1 cellular context compared by ENCODE assay signal in the genomic region with DNA sequence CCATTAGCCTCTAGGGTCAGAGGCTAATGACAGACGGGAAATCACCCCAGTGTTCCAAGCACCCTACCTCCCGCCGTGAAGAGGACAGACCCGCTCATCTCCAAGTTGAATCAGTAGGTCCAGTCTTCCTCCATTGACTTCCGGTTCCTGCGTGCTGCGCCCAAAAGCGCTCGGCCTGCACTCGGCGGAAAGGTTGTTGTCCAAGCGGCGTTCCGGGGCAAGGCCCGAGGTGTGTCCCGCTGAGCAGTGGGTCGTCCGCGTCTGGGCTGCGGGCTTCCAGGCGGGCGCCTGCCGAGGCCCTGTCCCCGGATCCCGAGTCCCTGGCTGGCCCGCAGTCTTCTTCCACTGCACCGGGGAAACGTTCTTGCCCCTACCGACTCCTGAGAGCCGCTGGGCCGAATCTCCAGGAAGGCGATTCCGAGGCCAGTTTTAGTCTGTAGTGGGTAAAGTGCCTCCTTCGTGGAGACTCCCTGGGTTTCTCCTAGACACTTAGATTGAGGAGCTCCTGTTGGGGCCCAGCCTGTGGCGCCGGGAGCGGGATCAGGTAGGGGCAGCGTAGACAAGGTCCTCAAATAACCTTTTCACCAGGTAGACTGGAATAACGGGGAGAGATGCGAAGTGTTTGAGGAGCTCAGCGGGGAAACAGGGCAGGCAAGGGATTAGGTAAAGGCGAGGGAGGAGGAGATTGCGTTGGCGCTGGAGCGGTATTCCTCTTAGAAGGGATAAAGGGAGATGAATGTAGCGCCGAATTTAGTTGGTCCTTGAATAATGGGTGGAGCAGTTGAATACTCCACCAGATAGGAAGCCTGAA.
TF ChIP-seq lines count a peak whose summit lies in the region.

A gene with protein sequence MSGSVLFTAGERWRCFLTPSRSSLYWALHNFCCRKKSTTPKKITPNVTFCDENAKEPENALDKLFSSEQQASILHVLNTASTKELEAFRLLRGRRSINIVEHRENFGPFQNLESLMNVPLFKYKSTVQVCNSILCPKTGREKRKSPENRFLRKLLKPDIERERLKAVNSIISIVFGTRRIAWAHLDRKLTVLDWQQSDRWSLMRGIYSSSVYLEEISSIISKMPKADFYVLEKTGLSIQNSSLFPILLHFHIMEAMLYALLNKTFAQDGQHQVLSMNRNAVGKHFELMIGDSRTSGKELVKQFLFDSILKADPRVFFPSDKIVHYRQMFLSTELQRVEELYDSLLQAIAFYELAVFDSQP (minus strand): TSS at position 138 of the 811 bp plus-strand sequence. CDS start 40 bp downstream, at position 98.

TF ChIP-seq in HEK293, 187 proteins besides CTCF, POLR2A, EP300 and RAD21 (continued from another document and continues in another):
- TF ChIP-seq BCL6B (tag by site-specific recombination; IDR thresholded peaks at IDR 0.05) (no peak), ZNF223 (tag by site-specific recombination; IDR thresholded peaks at IDR 0.05) (no peak), ZNF670 (tag by site-specific recombination; IDR thresholded peaks at IDR 0.05; ENCODE audit: low read depth) (no peak), HOXD13 (CRISPR knock-in tag; IDR thresholded peaks at IDR 0.05; ENCODE audit: borderline replicate concordance) (peak; percentile 64; the same call in 1 of the 2 replicates), SETDB1 (IDR thresholded peaks at IDR 0.05; ENCODE audit: insufficient read length, low read length) (no peak), ZNF133 (tag by site-specific recombination; IDR thresholded peaks at IDR 0.05) (no peak), ZSCAN23 (tag by site-specific recombination; IDR thresholded peaks at IDR 0.05) (peak; percentile 83), ZNF571 (tag by site-specific recombination; IDR thresholded peaks at IDR 0.05) (no peak), ZNF132 (tag by site-specific recombination; IDR thresholded peaks at IDR 0.05; ENCODE audit: borderline replicate concordance) (no peak), KLF16 (tag by site-specific recombination; IDR thresholded peaks at IDR 0.05) (peak; percentile 96), ZNF155 (tag by site-specific recombination; IDR thresholded peaks at IDR 0.05) (no peak), ZNF37A (tag by site-specific recombination; IDR thresholded peaks at IDR 0.05) (no peak), ZNF555 (tag by site-specific recombination; conservative IDR thresholded peaks at IDR 0.05) (no peak), ZNF513 (tag by site-specific recombination; IDR thresholded peaks at IDR 0.05) (peak; percentile 68), ZNF423 (tag by site-specific recombination; IDR thresholded peaks at IDR 0.05) (no peak), ZSCAN16 (tag by site-specific recombination; IDR thresholded peaks at IDR 0.05) (peak; percentile 45; the same call in 1 of the 2 replicates), ZNF580 (tag by site-specific recombination; IDR thresholded peaks at IDR 0.05) (peak; percentile 98), ZNF548 (tag by site-specific recombination; IDR thresholded peaks at IDR 0.05) (no peak), YY2 (tag by site-specific recombination; IDR thresholded peaks at IDR 0.05) (peak; percentile 96), ZNF311 (tag by site-specific recombination; IDR thresholded peaks at IDR 0.05; ENCODE audit: borderline replicate concordance) (no peak), KLF9 (tag by site-specific recombination; IDR thresholded peaks at IDR 0.05; ENCODE audit: low read depth) (peak; percentile 82), ZBTB21 (tag by site-specific recombination; IDR thresholded peaks at IDR 0.05) (peak; percentile 53), ZXDB (tag by site-specific recombination; IDR thresholded peaks at IDR 0.05) (peak; percentile 92), ZNF701 (tag by site-specific recombination; IDR thresholded peaks at IDR 0.05) (no peak; the same call in 1 of the 2 replicates), ZFHX2 (tag by site-specific recombination; conservative IDR thresholded peaks at IDR 0.05) (peak; percentile 14; the same call in 1 of the 2 replicates), ZNF610 (tag by site-specific recombination; IDR thresholded peaks at IDR 0.05; ENCODE audit: borderline replicate concordance) (peak; percentile 84), ZBTB48 (tag by site-specific recombination; IDR thresholded peaks at IDR 0.05) (peak; percentile 67; the same call in 1 of the 2 replicates), ZEB2 (tag by site-specific recombination; IDR thresholded peaks at IDR 0.05) (peak; percentile 93), ZNF416 (tag by site-specific recombination; IDR thresholded peaks at IDR 0.05) (no peak)
- TF ChIP-seq, protein P1, sequence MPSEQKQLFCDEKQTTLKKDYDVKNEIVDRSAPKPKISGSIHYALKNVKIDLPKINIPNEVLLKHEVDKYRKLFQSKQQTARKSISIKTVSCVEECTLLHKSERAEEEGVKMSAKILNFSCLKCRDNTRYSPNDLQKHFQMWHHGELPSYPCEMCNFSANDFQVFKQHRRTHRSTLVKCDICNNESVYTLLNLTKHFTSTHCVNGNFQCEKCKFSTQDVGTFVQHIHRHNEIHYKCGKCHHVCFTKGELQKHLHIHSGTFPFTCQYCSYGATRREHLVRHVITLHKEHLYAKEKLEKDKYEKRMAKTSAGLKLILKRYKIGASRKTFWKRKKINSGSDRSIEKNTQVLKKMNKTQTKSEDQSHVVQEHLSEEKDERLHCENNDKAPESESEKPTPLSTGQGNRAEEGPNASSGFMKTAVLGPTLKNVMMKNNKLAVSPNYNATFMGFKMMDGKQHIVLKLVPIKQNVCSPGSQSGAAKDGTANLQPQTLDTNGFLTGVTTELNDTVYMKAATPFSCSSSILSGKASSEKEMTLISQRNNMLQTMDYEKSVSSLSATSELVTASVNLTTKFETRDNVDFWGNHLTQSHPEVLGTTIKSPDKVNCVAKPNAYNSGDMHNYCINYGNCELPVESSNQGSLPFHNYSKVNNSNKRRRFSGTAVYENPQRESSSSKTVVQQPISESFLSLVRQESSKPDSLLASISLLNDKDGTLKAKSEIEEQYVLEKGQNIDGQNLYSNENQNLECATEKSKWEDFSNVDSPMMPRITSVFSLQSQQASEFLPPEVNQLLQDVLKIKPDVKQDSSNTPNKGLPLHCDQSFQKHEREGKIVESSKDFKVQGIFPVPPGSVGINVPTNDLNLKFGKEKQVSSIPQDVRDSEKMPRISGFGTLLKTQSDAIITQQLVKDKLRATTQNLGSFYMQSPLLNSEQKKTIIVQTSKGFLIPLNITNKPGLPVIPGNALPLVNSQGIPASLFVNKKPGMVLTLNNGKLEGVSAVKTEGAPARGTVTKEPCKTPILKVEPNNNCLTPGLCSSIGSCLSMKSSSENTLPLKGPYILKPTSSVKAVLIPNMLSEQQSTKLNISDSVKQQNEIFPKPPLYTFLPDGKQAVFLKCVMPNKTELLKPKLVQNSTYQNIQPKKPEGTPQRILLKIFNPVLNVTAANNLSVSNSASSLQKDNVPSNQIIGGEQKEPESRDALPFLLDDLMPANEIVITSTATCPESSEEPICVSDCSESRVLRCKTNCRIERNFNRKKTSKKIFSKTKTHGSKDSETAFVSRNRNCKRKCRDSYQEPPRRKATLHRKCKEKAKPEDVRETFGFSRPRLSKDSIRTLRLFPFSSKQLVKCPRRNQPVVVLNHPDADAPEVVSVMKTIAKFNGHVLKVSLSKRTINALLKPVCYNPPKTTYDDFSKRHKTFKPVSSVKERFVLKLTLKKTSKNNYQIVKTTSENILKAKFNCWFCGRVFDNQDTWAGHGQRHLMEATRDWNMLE (tag by site-specific recombination; conservative IDR thresholded peaks at IDR 0.05; ENCODE audit: low read depth) = peak; percentile 65
- TF ChIP-seq, protein P2, sequence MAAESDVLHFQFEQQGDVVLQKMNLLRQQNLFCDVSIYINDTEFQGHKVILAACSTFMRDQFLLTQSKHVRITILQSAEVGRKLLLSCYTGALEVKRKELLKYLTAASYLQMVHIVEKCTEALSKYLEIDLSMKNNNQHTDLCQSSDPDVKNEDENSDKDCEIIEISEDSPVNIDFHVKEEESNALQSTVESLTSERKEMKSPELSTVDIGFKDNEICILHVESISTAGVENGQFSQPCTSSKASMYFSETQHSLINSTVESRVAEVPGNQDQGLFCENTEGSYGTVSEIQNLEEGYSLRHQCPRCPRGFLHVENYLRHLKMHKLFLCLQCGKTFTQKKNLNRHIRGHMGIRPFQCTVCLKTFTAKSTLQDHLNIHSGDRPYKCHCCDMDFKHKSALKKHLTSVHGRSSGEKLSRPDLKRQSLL (tag by site-specific recombination; IDR thresholded peaks at IDR 0.05) = peak; percentile 33
- TF ChIP-seq, protein P3, sequence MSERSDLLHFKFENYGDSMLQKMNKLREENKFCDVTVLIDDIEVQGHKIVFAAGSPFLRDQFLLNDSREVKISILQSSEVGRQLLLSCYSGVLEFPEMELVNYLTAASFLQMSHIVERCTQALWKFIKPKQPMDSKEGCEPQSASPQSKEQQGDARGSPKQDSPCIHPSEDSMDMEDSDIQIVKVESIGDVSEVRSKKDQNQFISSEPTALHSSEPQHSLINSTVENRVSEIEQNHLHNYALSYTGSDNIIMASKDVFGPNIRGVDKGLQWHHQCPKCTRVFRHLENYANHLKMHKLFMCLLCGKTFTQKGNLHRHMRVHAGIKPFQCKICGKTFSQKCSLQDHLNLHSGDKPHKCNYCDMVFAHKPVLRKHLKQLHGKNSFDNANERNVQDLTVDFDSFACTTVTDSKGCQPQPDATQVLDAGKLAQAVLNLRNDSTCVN (tag by site-specific recombination; optimal IDR thresholded peaks at IDR 0.05) = peak; percentile 54
- TF ChIP-seq, protein P4, sequence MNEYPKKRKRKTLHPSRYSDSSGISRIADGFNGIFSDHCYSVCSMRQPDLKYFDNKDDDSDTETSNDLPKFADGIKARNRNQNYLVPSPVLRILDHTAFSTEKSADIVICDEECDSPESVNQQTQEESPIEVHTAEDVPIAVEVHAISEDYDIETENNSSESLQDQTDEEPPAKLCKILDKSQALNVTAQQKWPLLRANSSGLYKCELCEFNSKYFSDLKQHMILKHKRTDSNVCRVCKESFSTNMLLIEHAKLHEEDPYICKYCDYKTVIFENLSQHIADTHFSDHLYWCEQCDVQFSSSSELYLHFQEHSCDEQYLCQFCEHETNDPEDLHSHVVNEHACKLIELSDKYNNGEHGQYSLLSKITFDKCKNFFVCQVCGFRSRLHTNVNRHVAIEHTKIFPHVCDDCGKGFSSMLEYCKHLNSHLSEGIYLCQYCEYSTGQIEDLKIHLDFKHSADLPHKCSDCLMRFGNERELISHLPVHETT (tag by site-specific recombination; IDR thresholded peaks at IDR 0.05) = peak; percentile 98
- TF ChIP-seq, protein P5, sequence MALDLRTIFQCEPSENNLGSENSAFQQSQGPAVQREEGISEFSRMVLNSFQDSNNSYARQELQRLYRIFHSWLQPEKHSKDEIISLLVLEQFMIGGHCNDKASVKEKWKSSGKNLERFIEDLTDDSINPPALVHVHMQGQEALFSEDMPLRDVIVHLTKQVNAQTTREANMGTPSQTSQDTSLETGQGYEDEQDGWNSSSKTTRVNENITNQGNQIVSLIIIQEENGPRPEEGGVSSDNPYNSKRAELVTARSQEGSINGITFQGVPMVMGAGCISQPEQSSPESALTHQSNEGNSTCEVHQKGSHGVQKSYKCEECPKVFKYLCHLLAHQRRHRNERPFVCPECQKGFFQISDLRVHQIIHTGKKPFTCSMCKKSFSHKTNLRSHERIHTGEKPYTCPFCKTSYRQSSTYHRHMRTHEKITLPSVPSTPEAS (tag by site-specific recombination; IDR thresholded peaks at IDR 0.05) = peak; percentile 76
- TF ChIP-seq, protein P6, sequence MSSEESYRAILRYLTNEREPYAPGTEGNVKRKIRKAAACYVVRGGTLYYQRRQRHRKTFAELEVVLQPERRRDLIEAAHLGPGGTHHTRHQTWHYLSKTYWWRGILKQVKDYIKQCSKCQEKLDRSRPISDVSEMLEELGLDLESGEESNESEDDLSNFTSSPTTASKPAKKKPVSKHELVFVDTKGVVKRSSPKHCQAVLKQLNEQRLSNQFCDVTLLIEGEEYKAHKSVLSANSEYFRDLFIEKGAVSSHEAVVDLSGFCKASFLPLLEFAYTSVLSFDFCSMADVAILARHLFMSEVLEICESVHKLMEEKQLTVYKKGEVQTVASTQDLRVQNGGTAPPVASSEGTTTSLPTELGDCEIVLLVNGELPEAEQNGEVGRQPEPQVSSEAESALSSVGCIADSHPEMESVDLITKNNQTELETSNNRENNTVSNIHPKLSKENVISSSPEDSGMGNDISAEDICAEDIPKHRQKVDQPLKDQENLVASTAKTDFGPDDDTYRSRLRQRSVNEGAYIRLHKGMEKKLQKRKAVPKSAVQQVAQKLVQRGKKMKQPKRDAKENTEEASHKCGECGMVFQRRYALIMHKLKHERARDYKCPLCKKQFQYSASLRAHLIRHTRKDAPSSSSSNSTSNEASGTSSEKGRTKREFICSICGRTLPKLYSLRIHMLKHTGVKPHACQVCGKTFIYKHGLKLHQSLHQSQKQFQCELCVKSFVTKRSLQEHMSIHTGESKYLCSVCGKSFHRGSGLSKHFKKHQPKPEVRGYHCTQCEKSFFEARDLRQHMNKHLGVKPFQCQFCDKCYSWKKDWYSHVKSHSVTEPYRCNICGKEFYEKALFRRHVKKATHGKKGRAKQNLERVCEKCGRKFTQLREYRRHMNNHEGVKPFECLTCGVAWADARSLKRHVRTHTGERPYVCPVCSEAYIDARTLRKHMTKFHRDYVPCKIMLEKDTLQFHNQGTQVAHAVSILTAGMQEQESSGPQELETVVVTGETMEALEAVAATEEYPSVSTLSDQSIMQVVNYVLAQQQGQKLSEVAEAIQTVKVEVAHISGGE (tag by site-specific recombination; conservative IDR thresholded peaks at IDR 0.05; ENCODE audit: low read depth) = peak; percentile 100
